Comparison of ENCODE assay signal across 9 cellular contexts in the genomic region with DNA sequence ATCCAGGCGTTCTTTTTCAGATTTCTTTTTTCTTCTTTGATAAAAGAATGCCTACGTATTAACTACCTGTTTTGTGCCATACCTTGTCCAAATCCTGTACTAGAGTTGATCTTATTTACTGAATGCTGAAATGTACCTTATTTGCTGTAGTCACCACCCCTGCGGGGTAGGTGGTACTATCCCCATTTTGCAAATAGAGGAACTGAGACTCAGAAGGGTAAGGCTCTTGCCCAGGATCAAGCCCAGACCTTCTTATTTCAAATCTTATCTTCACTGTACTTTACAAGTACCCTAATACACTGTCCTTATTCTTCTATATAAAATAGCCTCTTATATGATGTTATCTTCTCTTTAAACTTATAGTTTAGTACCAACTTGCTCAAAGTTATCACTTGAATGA.
DNase-seq lines count a peak whose midpoint lies in the region; ATAC-seq lines count a peak whose summit lies in the region.
"Had no signal": no experiment of that assay in that cellular context is flagged by ENCODE, and none has a peak within 500 bp of the region (broad histone marks: within the 10 kb centered on the region; RNA-seq: fewer than 3 reads in every experiment).

No MANE protein-coding gene starts in this region.

- DNase-seq in SIG-M5 treated with dmso at 0.1 percent for 504 hours (lab: John Stamatoyannopoulos, UW; ENCODE audit: unreplicated experiment) (peak; percentile 21), SIG-M5 (lab: John Stamatoyannopoulos, UW) (no peak), NCI-H82 (lab: John Stamatoyannopoulos, UW) (no peak), T-helper 9 cell (no peak), inferior parietal cortex (ENCODE audit: extremely low spot score) (no peak), kidney tubule cell (ENCODE audit: low spot score) (no peak)
- DNase-seq: stimulated activated CD4-positive, alpha-beta T cell treated with anti-CD3 and anti-CD28 coated beads, Interleukin-15, amount 100 ng/mL, for 24 hours had no signal

- ATAC-seq in HG02678 (IDR thresholded peaks at IDR 0.05; ENCODE audit: unreplicated experiment) (peak; percentile 69), HG03565 (IDR thresholded peaks at IDR 0.05; ENCODE audit: unreplicated experiment) (peak; percentile 67)
